In genomic region chrX:46463682-46464081, GRCh38 we compare ENCODE assay signal across 17 cellular contexts.
DNase-seq lines count a peak whose midpoint lies in the region; ATAC-seq, FAIRE-seq and TF ChIP-seq lines count a peak whose summit lies in the region.
"Had no signal": no experiment of that assay in that cellular context is flagged by ENCODE, and none has a peak within 500 bp of the region (broad histone marks: within the 10 kb centered on the region; RNA-seq: fewer than 3 reads in every experiment).

No MANE protein-coding gene starts in this region.

- no peaks in the 10 kb centered on the region for H3K27me3 Mint-ChIP-seq in CD8-positive, alpha-beta T cell (ENCODE audit: low read depth)
- no peaks in the 10 kb centered on the region for H3K27me3 Mint-ChIP-seq in activated CD8-positive, alpha-beta T cell treated with anti-CD3 and anti-CD28 coated beads, Interleukin-2, amount 10 ng/mL, durations not matched to agents 7 days and 5 days (ENCODE audit: low read depth)
- peaks cover 4% of the 10 kb centered on the region for H3K27me3 Mint-ChIP-seq in endothelial cell (ENCODE audit: unreplicated experiment)

- CTCF ChIA-PET in CD8-positive, alpha-beta T cell (lab: Charles Lee) = no interaction called here
- CTCF ChIA-PET in activated CD8-positive, alpha-beta T cell treated with anti-CD3 and anti-CD28 coated beads, Interleukin-2, amount 10 ng/mL, durations not matched to agents 7 days and 5 days (lab: Charles Lee) = no interaction called here

- no peak overlapping the region for H3K27ac ChIP-seq in CD8-positive, alpha-beta T cell (ENCODE audit: low read depth, low read length)
- H3K27ac ChIP-seq: GM23248, SK-N-MC had no signal

- H3K36me3 Mint-ChIP-seq in CD8-positive, alpha-beta T cell = peaks cover 56% of the 10 kb centered on the region
- H3K36me3 Mint-ChIP-seq in activated CD8-positive, alpha-beta T cell treated with anti-CD3 and anti-CD28 coated beads, Interleukin-2, amount 10 ng/mL, durations not matched to agents 7 days and 5 days (ENCODE audit: low read depth) = peaks cover 50% of the 10 kb centered on the region
- peaks cover 26% of the 10 kb centered on the region for H3K36me3 Mint-ChIP-seq in endothelial cell (ENCODE audit: low read depth, unreplicated experiment)

- peaks cover 18% of the 10 kb centered on the region for H3K4me1 Mint-ChIP-seq in CD8-positive, alpha-beta T cell (ENCODE audit: low read depth)
- peaks cover 27% of the 10 kb centered on the region for H3K4me1 Mint-ChIP-seq in activated CD8-positive, alpha-beta T cell treated with anti-CD3 and anti-CD28 coated beads, Interleukin-2, amount 10 ng/mL, durations not matched to agents 7 days and 5 days (ENCODE audit: low read depth)
- peaks cover 6% of the 10 kb centered on the region for H3K4me1 Mint-ChIP-seq in endothelial cell (ENCODE audit: unreplicated experiment)

- POLR2A ChIA-PET in CD8-positive, alpha-beta T cell (lab: Charles Lee) = no interaction called here
- POLR2A ChIA-PET in activated CD8-positive, alpha-beta T cell treated with anti-CD3 and anti-CD28 coated beads, Interleukin-2, amount 10 ng/mL, durations not matched to agents 7 days and 5 days (lab: Charles Lee) = interaction anchor here (0.7 kb wide), 1 partner anchor 11 kb away, joined by 3 read pairs; no protein-coding TSS in a partner anchor

- H3K4me3 Mint-ChIP-seq in CD8-positive, alpha-beta T cell = no peak overlapping the region
- H3K4me3 Mint-ChIP-seq in activated CD8-positive, alpha-beta T cell treated with anti-CD3 and anti-CD28 coated beads, Interleukin-2, amount 10 ng/mL, durations not matched to agents 7 days and 5 days = no peak overlapping the region
- H3K4me3 Mint-ChIP-seq in endothelial cell (ENCODE audit: unreplicated experiment) = peak overlapping the region; percentile 49

- peak overlapping the region; percentile 41 for H3K27ac Mint-ChIP-seq in CD8-positive, alpha-beta T cell
- H3K27ac Mint-ChIP-seq in activated CD8-positive, alpha-beta T cell treated with anti-CD3 and anti-CD28 coated beads, Interleukin-2, amount 10 ng/mL, durations not matched to agents 7 days and 5 days = peak overlapping the region; percentile 34
- peak overlapping the region; percentile 62 for H3K27ac Mint-ChIP-seq in endothelial cell (ENCODE audit: unreplicated experiment)

- no peak for DNase-seq in CD8-positive, alpha-beta T cell
- no peak for DNase-seq in GM18507 (ENCODE audit: extremely low spot score, insufficient read length, low read depth)
- no peak for DNase-seq in activated CD8-positive, alpha-beta T cell treated with anti-CD3 and anti-CD28 coated beads, Interleukin-2, amount 10 ng/mL, durations not matched to agents 7 days and 5 days
- no peak for DNase-seq in endothelial cell (ENCODE audit: low spot score)
- no peak for DNase-seq in Kasumi-1 (lab: John Stamatoyannopoulos, UW)
- no peak for DNase-seq in T-helper 9 cell
- DNase-seq: BE2C, DMS153, GM23248, MM.1S, NCI-H1105 treated with DMSO at 0.1 percent for 48 hours, NCI-H187 treated with DMSO at 0.1 percent for 48 hours, NCI-H446 had no signal

- TF ChIP-seq CTCF in CD8-positive, alpha-beta T cell (IDR thresholded peaks at IDR 0.05) = no peak
- TF ChIP-seq CTCF in endothelial cell (IDR thresholded peaks at IDR 0.05; ENCODE audit: unreplicated experiment) = no peak

- H3K9me3 ChIP-seq in CD8-positive, alpha-beta T cell (ENCODE audit: low read length) = no peaks in the 10 kb centered on the region
- H3K9me3 ChIP-seq: BE2C had no signal

- no peaks in the 10 kb centered on the region for H3K36me3 ChIP-seq in CD8-positive, alpha-beta T cell (ENCODE audit: insufficient read depth, low read length)
- H3K36me3 ChIP-seq: BE2C had no signal

- no peak overlapping the region for H3K4me3 ChIP-seq in CD8-positive, alpha-beta T cell (ENCODE audit: low read depth, low read length)
- H3K4me3 ChIP-seq: GM23248, SK-N-MC had no signal

- no peak for ATAC-seq in CD8-positive, alpha-beta T cell
- peak; percentile 33 for ATAC-seq in activated CD8-positive, alpha-beta T cell treated with anti-CD3 and anti-CD28 coated beads, Interleukin-2, amount 10 ng/mL, durations not matched to agents 7 days and 5 days
- no peak for ATAC-seq in GM18517 (IDR thresholded peaks at IDR 0.05; ENCODE audit: unreplicated experiment)
- ATAC-seq: Panc1, Right ventricle myocardium inferior had no signal

- intact Hi-C loops in CD8-positive, alpha-beta T cell (cut with DNase I, micrococcal nuclease) = no loop called here

- peak; percentile 73 for FAIRE-seq in GM18507 (lab: Jason Lieb, UNC)

- H3K9me3 Mint-ChIP-seq in CD8-positive, alpha-beta T cell = no peaks in the 10 kb centered on the region
- H3K9me3 Mint-ChIP-seq in activated CD8-positive, alpha-beta T cell treated with anti-CD3 and anti-CD28 coated beads, Interleukin-2, amount 10 ng/mL, durations not matched to agents 7 days and 5 days (ENCODE audit: insufficient read depth) = peaks cover 5% of the 10 kb centered on the region
- no peaks in the 10 kb centered on the region for H3K9me3 Mint-ChIP-seq in endothelial cell (ENCODE audit: unreplicated experiment)

- H3K4me1 ChIP-seq in CD8-positive, alpha-beta T cell (ENCODE audit: insufficient read depth, low read length) = no peaks in the 10 kb centered on the region
- H3K4me1 ChIP-seq: BE2C had no signal

- no peaks in the 10 kb centered on the region for H3K27me3 ChIP-seq in CD8-positive, alpha-beta T cell (ENCODE audit: insufficient read depth, low read length)
- H3K27me3 ChIP-seq: BE2C had no signal
